2 cellular contexts compared by ENCODE assay signal in the genomic region with DNA sequence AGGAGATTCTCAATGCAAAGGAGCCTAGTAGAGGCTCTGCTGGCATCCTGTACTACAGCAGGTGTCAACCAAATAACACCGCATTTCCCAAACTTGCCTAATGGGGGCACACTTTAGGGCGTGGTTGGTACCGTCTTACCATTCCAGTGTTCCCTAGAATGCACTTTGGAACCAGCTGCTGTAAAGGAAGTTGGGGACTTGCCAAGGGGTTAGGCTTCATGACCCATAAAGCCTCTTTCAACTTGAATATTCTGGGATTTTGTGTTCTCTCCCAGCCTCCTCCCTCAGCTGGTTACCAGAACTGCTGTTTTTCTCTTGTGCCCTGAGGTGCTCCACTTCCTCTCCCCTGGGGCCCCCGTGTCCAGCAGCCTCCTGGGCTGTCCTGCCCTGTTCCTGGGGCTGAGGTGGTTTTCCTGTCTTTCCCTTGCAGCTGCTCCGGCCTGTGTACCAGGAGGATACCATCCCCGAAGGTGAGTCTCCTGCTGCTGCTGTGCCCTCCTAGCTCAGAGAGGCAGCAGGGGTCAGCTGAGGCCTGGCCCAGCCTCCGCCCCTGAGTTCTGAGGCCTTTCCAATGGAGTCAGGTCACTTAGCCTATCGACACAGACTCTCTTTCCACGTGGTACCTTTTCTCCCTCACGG.
TF ChIP-seq lines count a peak whose summit lies in the region.

No MANE protein-coding gene starts in this region.

TF ChIP-seq in SK-N-SH, 30 proteins besides CTCF, POLR2A, EP300 and RAD21 (continued from another document):
- TF ChIP-seq, protein P1, sequence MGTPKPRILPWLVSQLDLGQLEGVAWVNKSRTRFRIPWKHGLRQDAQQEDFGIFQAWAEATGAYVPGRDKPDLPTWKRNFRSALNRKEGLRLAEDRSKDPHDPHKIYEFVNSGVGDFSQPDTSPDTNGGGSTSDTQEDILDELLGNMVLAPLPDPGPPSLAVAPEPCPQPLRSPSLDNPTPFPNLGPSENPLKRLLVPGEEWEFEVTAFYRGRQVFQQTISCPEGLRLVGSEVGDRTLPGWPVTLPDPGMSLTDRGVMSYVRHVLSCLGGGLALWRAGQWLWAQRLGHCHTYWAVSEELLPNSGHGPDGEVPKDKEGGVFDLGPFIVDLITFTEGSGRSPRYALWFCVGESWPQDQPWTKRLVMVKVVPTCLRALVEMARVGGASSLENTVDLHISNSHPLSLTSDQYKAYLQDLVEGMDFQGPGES (IDR thresholded peaks at IDR 0.05; ENCODE audit: low read depth, low read length): no peak
- no peak for TF ChIP-seq GABPA (IDR thresholded peaks at IDR 0.05; ENCODE audit: low read depth)
- no peak for TF ChIP-seq SMC3 (IDR thresholded peaks at IDR 0.05; ENCODE audit: low read depth, low read length)
- TF ChIP-seq RFX5 (IDR thresholded peaks at IDR 0.05; ENCODE audit: low read length): no peak
- TF ChIP-seq YY1 (IDR thresholded peaks at IDR 0.05; ENCODE audit: low read depth): no peak
- no peak for TF ChIP-seq NFIC (IDR thresholded peaks at IDR 0.05; ENCODE audit: borderline replicate concordance)

TF ChIP-seq in SK-N-SH treated with all-trans-retinoic acid at 6 μM for 48 hours, 23 proteins besides CTCF, POLR2A, EP300 and RAD21 (continued from another document):
- TF ChIP-seq, protein P2, sequence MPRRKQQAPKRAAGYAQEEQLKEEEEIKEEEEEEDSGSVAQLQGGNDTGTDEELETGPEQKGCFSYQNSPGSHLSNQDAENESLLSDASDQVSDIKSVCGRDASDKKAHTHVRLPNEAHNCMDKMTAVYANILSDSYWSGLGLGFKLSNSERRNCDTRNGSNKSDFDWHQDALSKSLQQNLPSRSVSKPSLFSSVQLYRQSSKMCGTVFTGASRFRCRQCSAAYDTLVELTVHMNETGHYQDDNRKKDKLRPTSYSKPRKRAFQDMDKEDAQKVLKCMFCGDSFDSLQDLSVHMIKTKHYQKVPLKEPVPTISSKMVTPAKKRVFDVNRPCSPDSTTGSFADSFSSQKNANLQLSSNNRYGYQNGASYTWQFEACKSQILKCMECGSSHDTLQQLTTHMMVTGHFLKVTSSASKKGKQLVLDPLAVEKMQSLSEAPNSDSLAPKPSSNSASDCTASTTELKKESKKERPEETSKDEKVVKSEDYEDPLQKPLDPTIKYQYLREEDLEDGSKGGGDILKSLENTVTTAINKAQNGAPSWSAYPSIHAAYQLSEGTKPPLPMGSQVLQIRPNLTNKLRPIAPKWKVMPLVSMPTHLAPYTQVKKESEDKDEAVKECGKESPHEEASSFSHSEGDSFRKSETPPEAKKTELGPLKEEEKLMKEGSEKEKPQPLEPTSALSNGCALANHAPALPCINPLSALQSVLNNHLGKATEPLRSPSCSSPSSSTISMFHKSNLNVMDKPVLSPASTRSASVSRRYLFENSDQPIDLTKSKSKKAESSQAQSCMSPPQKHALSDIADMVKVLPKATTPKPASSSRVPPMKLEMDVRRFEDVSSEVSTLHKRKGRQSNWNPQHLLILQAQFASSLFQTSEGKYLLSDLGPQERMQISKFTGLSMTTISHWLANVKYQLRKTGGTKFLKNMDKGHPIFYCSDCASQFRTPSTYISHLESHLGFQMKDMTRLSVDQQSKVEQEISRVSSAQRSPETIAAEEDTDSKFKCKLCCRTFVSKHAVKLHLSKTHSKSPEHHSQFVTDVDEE (CRISPR knock-in tag; IDR thresholded peaks at IDR 0.05): no peak
- TF ChIP-seq ZFP3 (CRISPR knock-in tag; IDR thresholded peaks at IDR 0.05) (no peak), ZNF70 (CRISPR knock-in tag; IDR thresholded peaks at IDR 0.05) (no peak), ZFP30 (CRISPR knock-in tag; IDR thresholded peaks at IDR 0.05) (no peak)
